3 cellular contexts compared by ENCODE assay signal in genomic region chrX:146224442-146224841, GRCh38.
TF ChIP-seq lines count a peak whose summit lies in the region.

No MANE protein-coding gene starts in this region.

TF ChIP-seq in liver, 16 proteins besides CTCF, POLR2A, EP300 and RAD21 (continued from another document):
- TF ChIP-seq JUND (IDR thresholded peaks at IDR 0.05), result no peak
- TF ChIP-seq HNF4G (IDR thresholded peaks at IDR 0.05), result no peak
- TF ChIP-seq EGR1 (IDR thresholded peaks at IDR 0.05; ENCODE audit: low read depth in 2 of 2), result no peak
- TF ChIP-seq FOXA1 (IDR thresholded peaks at IDR 0.05), result no peak
- TF ChIP-seq, protein P1, sequence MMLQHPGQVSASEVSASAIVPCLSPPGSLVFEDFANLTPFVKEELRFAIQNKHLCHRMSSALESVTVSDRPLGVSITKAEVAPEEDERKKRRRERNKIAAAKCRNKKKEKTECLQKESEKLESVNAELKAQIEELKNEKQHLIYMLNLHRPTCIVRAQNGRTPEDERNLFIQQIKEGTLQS (IDR thresholded peaks at IDR 0.05), result no peak
- TF ChIP-seq HNF4A (conservative IDR thresholded peaks at IDR 0.05), result no peak
- TF ChIP-seq, protein P2, sequence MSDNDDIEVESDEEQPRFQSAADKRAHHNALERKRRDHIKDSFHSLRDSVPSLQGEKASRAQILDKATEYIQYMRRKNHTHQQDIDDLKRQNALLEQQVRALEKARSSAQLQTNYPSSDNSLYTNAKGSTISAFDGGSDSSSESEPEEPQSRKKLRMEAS (IDR thresholded peaks at IDR 0.05), result no peak
- TF ChIP-seq SP1 (IDR thresholded peaks at IDR 0.05), result no peak

TF ChIP-seq in HepG2, 621 proteins besides CTCF, POLR2A, EP300 and RAD21 (continued from another document):
- TF ChIP-seq MAFF (IDR thresholded peaks at IDR 0.05; ENCODE audit: low read depth, low read length), result no peak

TF ChIP-seq in H1, 55 proteins besides CTCF, POLR2A, EP300 and RAD21 (continued from another document):
- no peak for TF ChIP-seq SAP30 (IDR thresholded peaks at IDR 0.05; ENCODE audit: insufficient read depth, insufficient replicate concordance, low read length)
- no peak for TF ChIP-seq ZNF274 (IDR thresholded peaks at IDR 0.05; ENCODE audit: borderline replicate concordance, extremely low read depth, low read length)
- TF ChIP-seq NRF1 (IDR thresholded peaks at IDR 0.05; ENCODE audit: low read depth, low read length), result no peak
